In the genomic region with DNA sequence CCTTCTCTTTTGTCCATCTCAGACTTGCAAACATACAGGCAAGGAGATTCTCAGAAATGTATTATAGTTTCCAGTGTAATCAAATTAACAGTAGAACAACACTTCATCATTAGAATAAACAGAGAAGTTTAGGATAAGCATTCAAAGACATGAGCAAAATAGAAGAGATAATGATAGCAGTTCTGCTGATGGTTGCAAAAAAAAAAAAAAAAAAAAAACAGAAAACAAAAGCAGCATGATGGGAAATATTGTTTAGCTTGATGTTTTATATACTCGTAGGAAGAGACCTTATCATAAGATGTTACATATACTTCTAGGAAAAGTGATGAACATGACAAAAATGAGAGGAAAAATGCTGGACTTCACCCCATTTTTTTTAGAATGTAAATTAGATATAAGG, we compare ENCODE assay signal across 29 cellular contexts.
"Had no signal": no experiment of that assay in that cellular context is flagged by ENCODE, and none has a peak within 500 bp of the region (broad histone marks: within the 10 kb centered on the region; RNA-seq: fewer than 3 reads in every experiment).

No MANE protein-coding gene starts in this region.

- H3K4me3 Mint-ChIP-seq: immature natural killer cell; naive thymus-derived CD4-positive, alpha-beta T cell; natural killer cell treated with Interleukin-12 subunit alpha and Interleukin-12 subunit beta and Interleukin-15 and Interleukin-18, amount 100 ng/mL, for 72 hours; stimulated activated naive B cell treated with anti-CD40 and anti-IgM and Interleukin-4, amounts not matched to agents 10 μg/mL and 1 μg/mL and 100 μg/mL, for 72 hours had no signal

- FAIRE-seq: islet of Langerhans, kidney had no signal

- H3K4me3 ChIP-seq: left lung, lower lobe of right lung, mucosa of descending colon, ovary, right atrium auricular region, skin epidermis, stomach, testis, thyroid gland, transverse colon, upper lobe of left lung, vagina had no signal

- H3K27ac ChIP-seq: left lung, lower lobe of right lung, ovary, right atrium auricular region, skin epidermis, stomach, testis, thyroid gland, transverse colon, upper lobe of left lung, vagina had no signal

- H3K27me3 ChIP-seq: left lung, ovary, right atrium auricular region, stomach, testis, thyroid gland, transverse colon, upper lobe of left lung, vagina had no signal

- H3K4me1 Mint-ChIP-seq: naive thymus-derived CD4-positive, alpha-beta T cell; stimulated activated naive B cell treated with anti-CD40 and anti-IgM and Interleukin-4, amounts not matched to agents 10 μg/mL and 1 μg/mL and 100 μg/mL, for 72 hours had no signal

- H3K27me3 Mint-ChIP-seq: naive thymus-derived CD4-positive, alpha-beta T cell; natural killer cell treated with Interleukin-12 subunit alpha and Interleukin-12 subunit beta and Interleukin-15 and Interleukin-18, amount 100 ng/mL, for 72 hours; progenitor cell of endocrine pancreas; stimulated activated naive B cell treated with anti-CD40 and anti-IgM and Interleukin-4, amounts not matched to agents 10 μg/mL and 1 μg/mL and 100 μg/mL, for 72 hours had no signal

- H3K4me1 ChIP-seq: left lung, lower lobe of right lung, right atrium auricular region, stomach, testis, thyroid gland, transverse colon, upper lobe of left lung, vagina had no signal

- H3K36me3 ChIP-seq: left lung, lower lobe of right lung, ovary, right atrium auricular region, stomach, thyroid gland, transverse colon, upper lobe of left lung, vagina had no signal

- H3K27ac Mint-ChIP-seq: immature natural killer cell; naive thymus-derived CD4-positive, alpha-beta T cell; natural killer cell treated with Interleukin-12 subunit alpha and Interleukin-12 subunit beta and Interleukin-15 and Interleukin-18, amount 100 ng/mL, for 72 hours; progenitor cell of endocrine pancreas; stimulated activated naive B cell treated with anti-CD40 and anti-IgM and Interleukin-4, amounts not matched to agents 10 μg/mL and 1 μg/mL and 100 μg/mL, for 72 hours had no signal

- DNase-seq: hypothalamus; immature natural killer cell; kidney; left colon; left lung; lower lobe of right lung; mammary epithelial cell; midbrain; mucosa of descending colon; naive thymus-derived CD4-positive, alpha-beta T cell; ovary; stimulated activated CD4-positive, alpha-beta T cell treated with anti-CD3 and anti-CD28 coated beads, Interleukin-12 subunit alpha, Interleukin-12 subunit beta, amount 100 ng/mL, for 4 hours; stimulated activated CD4-positive, alpha-beta T cell treated with anti-CD3 and anti-CD28 coated beads, Interleukin-15, amount 100 ng/mL, for 24 hours; stimulated activated CD4-positive, alpha-beta T cell treated with anti-CD3 and anti-CD28 coated beads, Interleukin-2, amount 100 ng/mL, for 24 hours; stimulated activated CD4-positive, alpha-beta T cell treated with anti-CD3 and anti-CD28 coated beads, Interleukin-4, amount 100 ng/mL, for 1 hour; stimulated activated naive B cell treated with anti-CD40 and anti-IgM and Interleukin-4, amounts not matched to agents 10 μg/mL and 1 μg/mL and 100 μg/mL, for 72 hours; stimulated activated naive CD8-positive, alpha-beta T cell treated with anti-CD3 and anti-CD28 coated beads, Interleukin-15, Interleukin-2, amounts not matched to agents 100 U/mL and 50 U/mL, for 24 hours; stomach; testis; thyroid gland; transverse colon; upper lobe of left lung had no signal

- ATAC-seq: left colon; left lung; lower lobe of right lung; mucosa of descending colon; naive thymus-derived CD4-positive, alpha-beta T cell; natural killer cell treated with Interleukin-12 subunit alpha and Interleukin-12 subunit beta and Interleukin-15 and Interleukin-18, amount 100 ng/mL, for 72 hours; sciatic nerve; stimulated activated naive B cell treated with anti-CD40 and anti-IgM and Interleukin-4, amounts not matched to agents 10 μg/mL and 1 μg/mL and 100 μg/mL, for 72 hours; stimulated activated naive CD8-positive, alpha-beta T cell treated with anti-CD3 and anti-CD28 coated beads, Interleukin-15, Interleukin-2, amounts not matched to agents 100 U/mL and 50 U/mL, for 24 hours had no signal

- H3K9me3 ChIP-seq: left lung, lower lobe of right lung, mucosa of descending colon, ovary, right atrium auricular region, stomach, testis, thyroid gland, transverse colon, upper lobe of left lung, vagina had no signal

- H3K36me3 Mint-ChIP-seq: immature natural killer cell; naive thymus-derived CD4-positive, alpha-beta T cell; stimulated activated naive B cell treated with anti-CD40 and anti-IgM and Interleukin-4, amounts not matched to agents 10 μg/mL and 1 μg/mL and 100 μg/mL, for 72 hours had no signal
